ENCODE assay signal across 8 cellular contexts in the genomic region with DNA sequence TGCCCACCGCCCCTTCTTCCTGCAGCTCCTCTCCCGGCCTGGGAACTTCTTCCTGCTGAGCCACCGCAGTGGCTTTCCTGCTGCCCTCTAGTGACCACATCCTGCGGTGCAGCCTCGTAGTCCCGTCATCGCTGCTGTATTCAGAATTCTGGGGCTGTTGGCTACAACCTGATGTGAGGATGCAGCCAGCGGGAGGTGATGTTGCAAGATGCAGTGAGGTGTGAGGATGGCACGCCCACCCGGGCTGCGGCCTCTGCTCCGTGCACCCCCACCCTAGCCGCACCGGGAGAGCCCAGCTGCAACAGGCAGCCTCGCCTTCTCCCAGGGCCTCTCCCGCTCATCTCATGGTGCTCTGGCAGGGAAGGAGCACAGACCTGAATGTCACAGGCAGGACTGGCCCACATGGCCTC. TPM values are rescaled to one million over a fixed set of nuclear protein-coding genes. Genes with fewer than 3 reads are reported as not detected.
DNase-seq lines count a peak whose midpoint lies in the region; ATAC-seq and TF ChIP-seq lines count a peak whose summit lies in the region.

No MANE protein-coding gene starts in this region.

- H3K4me1 Mint-ChIP-seq in activated naive CD8-positive, alpha-beta T cell treated with anti-CD3 and anti-CD28 coated beads, Interleukin-2, amount 50 U/mL, for 24 hours, result peaks cover 23% of the 10 kb centered on the region

- peaks cover 30% of the 10 kb centered on the region for H3K27me3 Mint-ChIP-seq in activated naive CD8-positive, alpha-beta T cell treated with anti-CD3 and anti-CD28 coated beads, Interleukin-2, amount 50 U/mL, for 24 hours

- H3K9me3 Mint-ChIP-seq in activated naive CD8-positive, alpha-beta T cell treated with anti-CD3 and anti-CD28 coated beads, Interleukin-2, amount 50 U/mL, for 24 hours, result no peaks in the 10 kb centered on the region

- ATAC-seq in SK-N-SH treated with all-trans-retinoic acid at 6 μM for 48 hours, result peak; percentile 82
- peak; percentile 37 for ATAC-seq in activated naive CD8-positive, alpha-beta T cell treated with anti-CD3 and anti-CD28 coated beads, Interleukin-2, amount 50 U/mL, for 24 hours
- ATAC-seq in HG02884 (IDR thresholded peaks at IDR 0.05; ENCODE audit: unreplicated experiment), result no peak

- H3K27ac Mint-ChIP-seq in activated naive CD8-positive, alpha-beta T cell treated with anti-CD3 and anti-CD28 coated beads, Interleukin-2, amount 50 U/mL, for 24 hours, result no peak overlapping the region

- H3K4me3 Mint-ChIP-seq in activated naive CD8-positive, alpha-beta T cell treated with anti-CD3 and anti-CD28 coated beads, Interleukin-2, amount 50 U/mL, for 24 hours, result no peak overlapping the region

- no peaks in the 10 kb centered on the region for H3K36me3 Mint-ChIP-seq in activated naive CD8-positive, alpha-beta T cell treated with anti-CD3 and anti-CD28 coated beads, Interleukin-2, amount 50 U/mL, for 24 hours (ENCODE audit: low read depth)

- intact Hi-C loops in cardiac septum (cut with DNase I), result loop anchor here (2.0 to 10.0 kb wide), 3 partner anchors 117 to 285 kb away; no protein-coding TSS in a partner anchor
- intact Hi-C loops in posterior vena cava (cut with DNase I), result loop anchor here (10.0 kb wide), 1 partner anchor 281 kb away; no protein-coding TSS in a partner anchor

- DNase-seq in activated gamma-delta T cell treated with Interleukin-2 at 50 U/mL for 16 hours (peak; percentile 49), activated gamma-delta T cell (lab: John Stamatoyannopoulos, UW) (no peak), MV-4-11 (lab: John Stamatoyannopoulos, UW) (peak; percentile 47), cardiac septum (ENCODE audit: low spot score) (peak; percentile 80), posterior vena cava (ENCODE audit: low spot score) (peak; percentile 92)
- DNase-seq in activated naive CD8-positive, alpha-beta T cell treated with anti-CD3 and anti-CD28 coated beads, Interleukin-2, amount 50 U/mL, for 24 hours, result peak; percentile 80

TF ChIP-seq in SK-N-SH treated with all-trans-retinoic acid at 6 μM for 48 hours, 23 proteins besides CTCF, POLR2A, EP300 and RAD21:
- TF ChIP-seq, protein P1, sequence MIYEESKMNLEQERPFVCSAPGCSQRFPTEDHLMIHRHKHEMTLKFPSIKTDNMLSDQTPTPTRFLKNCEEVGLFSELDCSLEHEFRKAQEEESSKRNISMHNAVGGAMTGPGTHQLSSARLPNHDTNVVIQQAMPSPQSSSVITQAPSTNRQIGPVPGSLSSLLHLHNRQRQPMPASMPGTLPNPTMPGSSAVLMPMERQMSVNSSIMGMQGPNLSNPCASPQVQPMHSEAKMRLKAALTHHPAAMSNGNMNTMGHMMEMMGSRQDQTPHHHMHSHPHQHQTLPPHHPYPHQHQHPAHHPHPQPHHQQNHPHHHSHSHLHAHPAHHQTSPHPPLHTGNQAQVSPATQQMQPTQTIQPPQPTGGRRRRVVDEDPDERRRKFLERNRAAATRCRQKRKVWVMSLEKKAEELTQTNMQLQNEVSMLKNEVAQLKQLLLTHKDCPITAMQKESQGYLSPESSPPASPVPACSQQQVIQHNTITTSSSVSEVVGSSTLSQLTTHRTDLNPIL (CRISPR knock-in tag; IDR thresholded peaks at IDR 0.05; ENCODE audit: low read depth), result no peak
- TF ChIP-seq ZFP30 (CRISPR knock-in tag; IDR thresholded peaks at IDR 0.05) (no peak), ZFP3 (CRISPR knock-in tag; IDR thresholded peaks at IDR 0.05) (no peak), TCF4 (CRISPR knock-in tag; IDR thresholded peaks at IDR 0.05; ENCODE audit: borderline replicate concordance) (no peak), PPARA (CRISPR knock-in tag; IDR thresholded peaks at IDR 0.05; ENCODE audit: borderline replicate concordance) (no peak), GLIS3 (CRISPR knock-in tag; IDR thresholded peaks at IDR 0.05) (no peak), OSR1 (CRISPR knock-in tag; IDR thresholded peaks at IDR 0.05) (no peak), ZNF70 (CRISPR knock-in tag; IDR thresholded peaks at IDR 0.05) (no peak), ZNF8 (CRISPR knock-in tag; IDR thresholded peaks at IDR 0.05) (no peak), ZNF565 (CRISPR knock-in tag; conservative IDR thresholded peaks at IDR 0.05; ENCODE audit: low read depth) (no peak), TOX (CRISPR knock-in tag; IDR thresholded peaks at IDR 0.05; ENCODE audit: borderline replicate concordance) (no peak), BACH2 (CRISPR knock-in tag; IDR thresholded peaks at IDR 0.05; ENCODE audit: borderline replicate concordance) (no peak), ISL1 (CRISPR knock-in tag; IDR thresholded peaks at IDR 0.05) (no peak)
- TF ChIP-seq, protein P2, sequence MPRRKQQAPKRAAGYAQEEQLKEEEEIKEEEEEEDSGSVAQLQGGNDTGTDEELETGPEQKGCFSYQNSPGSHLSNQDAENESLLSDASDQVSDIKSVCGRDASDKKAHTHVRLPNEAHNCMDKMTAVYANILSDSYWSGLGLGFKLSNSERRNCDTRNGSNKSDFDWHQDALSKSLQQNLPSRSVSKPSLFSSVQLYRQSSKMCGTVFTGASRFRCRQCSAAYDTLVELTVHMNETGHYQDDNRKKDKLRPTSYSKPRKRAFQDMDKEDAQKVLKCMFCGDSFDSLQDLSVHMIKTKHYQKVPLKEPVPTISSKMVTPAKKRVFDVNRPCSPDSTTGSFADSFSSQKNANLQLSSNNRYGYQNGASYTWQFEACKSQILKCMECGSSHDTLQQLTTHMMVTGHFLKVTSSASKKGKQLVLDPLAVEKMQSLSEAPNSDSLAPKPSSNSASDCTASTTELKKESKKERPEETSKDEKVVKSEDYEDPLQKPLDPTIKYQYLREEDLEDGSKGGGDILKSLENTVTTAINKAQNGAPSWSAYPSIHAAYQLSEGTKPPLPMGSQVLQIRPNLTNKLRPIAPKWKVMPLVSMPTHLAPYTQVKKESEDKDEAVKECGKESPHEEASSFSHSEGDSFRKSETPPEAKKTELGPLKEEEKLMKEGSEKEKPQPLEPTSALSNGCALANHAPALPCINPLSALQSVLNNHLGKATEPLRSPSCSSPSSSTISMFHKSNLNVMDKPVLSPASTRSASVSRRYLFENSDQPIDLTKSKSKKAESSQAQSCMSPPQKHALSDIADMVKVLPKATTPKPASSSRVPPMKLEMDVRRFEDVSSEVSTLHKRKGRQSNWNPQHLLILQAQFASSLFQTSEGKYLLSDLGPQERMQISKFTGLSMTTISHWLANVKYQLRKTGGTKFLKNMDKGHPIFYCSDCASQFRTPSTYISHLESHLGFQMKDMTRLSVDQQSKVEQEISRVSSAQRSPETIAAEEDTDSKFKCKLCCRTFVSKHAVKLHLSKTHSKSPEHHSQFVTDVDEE (CRISPR knock-in tag; IDR thresholded peaks at IDR 0.05), result no peak
- TF ChIP-seq, protein P3, sequence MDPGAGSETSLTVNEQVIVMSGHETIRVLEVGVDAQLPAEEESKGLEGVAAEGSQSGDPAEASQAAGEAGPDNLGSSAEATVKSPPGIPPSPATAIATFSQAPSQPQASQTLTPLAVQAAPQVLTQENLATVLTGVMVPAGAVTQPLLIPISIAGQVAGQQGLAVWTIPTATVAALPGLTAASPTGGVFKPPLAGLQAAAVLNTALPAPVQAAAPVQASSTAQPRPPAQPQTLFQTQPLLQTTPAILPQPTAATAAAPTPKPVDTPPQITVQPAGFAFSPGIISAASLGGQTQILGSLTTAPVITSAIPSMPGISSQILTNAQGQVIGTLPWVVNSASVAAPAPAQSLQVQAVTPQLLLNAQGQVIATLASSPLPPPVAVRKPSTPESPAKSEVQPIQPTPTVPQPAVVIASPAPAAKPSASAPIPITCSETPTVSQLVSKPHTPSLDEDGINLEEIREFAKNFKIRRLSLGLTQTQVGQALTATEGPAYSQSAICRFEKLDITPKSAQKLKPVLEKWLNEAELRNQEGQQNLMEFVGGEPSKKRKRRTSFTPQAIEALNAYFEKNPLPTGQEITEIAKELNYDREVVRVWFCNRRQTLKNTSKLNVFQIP (CRISPR knock-in tag; IDR thresholded peaks at IDR 0.05; ENCODE audit: borderline replicate concordance, low read depth), result no peak

RNA-seq across cellular contexts. Expression of a gene that starts 10.1 kb away (rescaled TPM):
- total RNA-seq in cardiac septum (2.6 TPM), posterior vena cava (1 to 10 TPM; 3.3 to 5.2 TPM)
